Comparison of ENCODE assay signal across 1 cellular context in the genomic region with DNA sequence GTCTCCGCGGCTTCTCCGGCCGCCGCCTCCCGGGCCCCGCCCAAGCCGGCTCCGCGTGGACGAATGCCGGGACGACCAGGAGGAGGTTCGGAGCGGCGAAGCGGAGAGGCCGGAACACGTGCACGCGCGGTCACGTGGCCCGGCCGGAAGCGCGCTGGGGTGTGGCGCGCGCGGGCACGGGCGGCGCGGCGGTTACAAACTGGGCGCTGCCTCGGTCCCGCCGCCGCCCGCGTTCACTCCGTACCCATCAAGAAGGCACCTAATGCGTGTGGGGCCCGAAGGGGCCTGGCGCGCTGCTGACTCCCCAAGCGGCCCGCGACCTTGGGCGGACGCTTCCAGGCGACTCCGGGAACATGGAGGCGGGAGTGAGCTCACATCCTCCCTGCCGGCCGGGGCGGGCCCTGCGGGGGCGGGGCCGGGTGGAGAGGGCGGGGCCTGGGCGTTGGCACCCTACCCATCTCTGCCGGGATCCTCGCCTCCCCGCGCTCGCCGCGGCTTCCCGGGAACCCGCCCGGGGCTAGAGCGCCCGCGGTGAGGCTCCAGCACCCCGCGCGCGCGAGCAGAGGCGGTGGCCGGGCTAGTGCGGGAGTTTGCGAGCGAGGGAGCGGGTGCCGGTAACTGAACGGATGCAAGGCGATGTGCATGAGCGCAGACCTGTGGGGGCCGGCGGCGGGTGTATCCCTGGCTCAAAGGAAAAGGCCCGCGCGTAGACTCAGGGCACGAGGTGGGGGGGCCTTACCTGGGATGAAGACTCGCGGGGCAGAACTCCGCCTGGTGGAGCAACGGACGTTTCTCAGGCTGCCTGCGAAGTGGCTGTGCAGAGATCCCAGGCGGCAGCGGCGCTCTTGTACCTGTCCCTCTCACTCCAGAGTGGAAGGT.
TF ChIP-seq lines count a peak whose summit lies in the region.

A gene (minus strand): TSS at position 367 of the 879 bp plus-strand sequence. CDS start 424 bp downstream, outside the sequence.

TF ChIP-seq in HepG2, 621 proteins besides CTCF, POLR2A, EP300 and RAD21 (continued from another document):
- TF ChIP-seq, protein P1, sequence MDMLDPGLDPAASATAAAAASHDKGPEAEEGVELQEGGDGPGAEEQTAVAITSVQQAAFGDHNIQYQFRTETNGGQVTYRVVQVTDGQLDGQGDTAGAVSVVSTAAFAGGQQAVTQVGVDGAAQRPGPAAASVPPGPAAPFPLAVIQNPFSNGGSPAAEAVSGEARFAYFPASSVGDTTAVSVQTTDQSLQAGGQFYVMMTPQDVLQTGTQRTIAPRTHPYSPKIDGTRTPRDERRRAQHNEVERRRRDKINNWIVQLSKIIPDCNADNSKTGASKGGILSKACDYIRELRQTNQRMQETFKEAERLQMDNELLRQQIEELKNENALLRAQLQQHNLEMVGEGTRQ (IDR thresholded peaks at IDR 0.05; ENCODE audit: low read depth, low read length) = peak; percentile 54; the same call in 1 of the 2 replicates
- TF ChIP-seq, protein P1 (CRISPR knock-in tag; IDR thresholded peaks at IDR 0.05; ENCODE audit: borderline replicate concordance) = no peak
- TF ChIP-seq, protein P2, sequence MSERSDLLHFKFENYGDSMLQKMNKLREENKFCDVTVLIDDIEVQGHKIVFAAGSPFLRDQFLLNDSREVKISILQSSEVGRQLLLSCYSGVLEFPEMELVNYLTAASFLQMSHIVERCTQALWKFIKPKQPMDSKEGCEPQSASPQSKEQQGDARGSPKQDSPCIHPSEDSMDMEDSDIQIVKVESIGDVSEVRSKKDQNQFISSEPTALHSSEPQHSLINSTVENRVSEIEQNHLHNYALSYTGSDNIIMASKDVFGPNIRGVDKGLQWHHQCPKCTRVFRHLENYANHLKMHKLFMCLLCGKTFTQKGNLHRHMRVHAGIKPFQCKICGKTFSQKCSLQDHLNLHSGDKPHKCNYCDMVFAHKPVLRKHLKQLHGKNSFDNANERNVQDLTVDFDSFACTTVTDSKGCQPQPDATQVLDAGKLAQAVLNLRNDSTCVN (CRISPR knock-in tag; IDR thresholded peaks at IDR 0.05; ENCODE audit: borderline replicate concordance) = no peak
- TF ChIP-seq ZNF850 (CRISPR knock-in tag; conservative IDR thresholded peaks at IDR 0.05) (no peak), ZNF557 (CRISPR knock-in tag; IDR thresholded peaks at IDR 0.05) (0 out of 2 replicates have a peak, but pooled peaks have one; percentile 31), PHF8 (CRISPR knock-in tag; IDR thresholded peaks at IDR 0.05) (peak; percentile 73)
- TF ChIP-seq, protein P3, sequence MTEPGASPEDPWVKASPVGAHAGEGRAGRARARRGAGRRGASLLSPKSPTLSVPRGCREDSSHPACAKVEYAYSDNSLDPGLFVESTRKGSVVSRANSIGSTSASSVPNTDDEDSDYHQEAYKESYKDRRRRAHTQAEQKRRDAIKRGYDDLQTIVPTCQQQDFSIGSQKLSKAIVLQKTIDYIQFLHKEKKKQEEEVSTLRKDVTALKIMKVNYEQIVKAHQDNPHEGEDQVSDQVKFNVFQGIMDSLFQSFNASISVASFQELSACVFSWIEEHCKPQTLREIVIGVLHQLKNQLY (CRISPR knock-in tag; IDR thresholded peaks at IDR 0.05) = no peak
- TF ChIP-seq, protein P4, sequence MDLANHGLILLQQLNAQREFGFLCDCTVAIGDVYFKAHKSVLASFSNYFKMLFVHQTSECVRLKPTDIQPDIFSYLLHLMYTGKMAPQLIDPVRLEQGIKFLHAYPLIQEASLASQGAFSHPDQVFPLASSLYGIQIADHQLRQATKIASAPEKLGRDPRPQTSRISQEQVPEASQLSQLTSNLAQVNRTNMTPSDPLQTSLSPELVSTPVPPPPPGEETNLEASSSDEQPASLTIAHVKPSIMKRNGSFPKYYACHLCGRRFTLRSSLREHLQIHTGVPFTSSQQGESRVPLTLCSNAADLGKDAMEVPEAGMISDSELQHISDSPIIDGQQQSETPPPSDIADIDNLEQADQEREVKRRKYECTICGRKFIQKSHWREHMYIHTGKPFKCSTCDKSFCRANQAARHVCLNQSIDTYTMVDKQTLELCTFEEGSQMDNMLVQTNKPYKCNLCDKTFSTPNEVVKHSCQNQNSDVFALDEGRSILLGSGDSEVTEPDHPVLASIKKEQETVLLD (CRISPR knock-in tag; IDR thresholded peaks at IDR 0.05; ENCODE audit: low read depth) = no peak
